19 cellular contexts compared by ENCODE assay signal in genomic region chr13:91776650-91777193, GRCh38.
DNase-seq lines count a peak whose midpoint lies in the region; ATAC-seq, FAIRE-seq and TF ChIP-seq lines count a peak whose summit lies in the region.
"Had no signal": no experiment of that assay in that cellular context is flagged by ENCODE, and none has a peak within 500 bp of the region (broad histone marks: within the 10 kb centered on the region; RNA-seq: fewer than 3 reads in every experiment).

No MANE protein-coding gene starts in this region.

- no peaks in the 10 kb centered on the region for H3K9me3 ChIP-seq in WERI-Rb-1 (ENCODE audit: severe bottlenecking)
- no peaks in the 10 kb centered on the region for H3K9me3 ChIP-seq in vagina
- H3K9me3 ChIP-seq: BE2C had no signal

- ATAC-seq in GM21723 (IDR thresholded peaks at IDR 0.05; ENCODE audit: unreplicated experiment), result no peak

- H3K27ac ChIP-seq in WERI-Rb-1 (peak overlapping the region; percentile 42), vagina (no peak overlapping the region)
- H3K27ac ChIP-seq: C4-2B, HL-60 had no signal

- DNase-seq in D721Med (ENCODE audit: insufficient read length, low spot score) (no peak), HT-29 (ENCODE audit: low spot score) (peak; percentile 33), WERI-Rb-1 (no peak), nephron progenitor cell (no peak), SIG-M5 treated with dmso at 0.1 percent for 504 hours (lab: John Stamatoyannopoulos, UW; ENCODE audit: unreplicated experiment) (no peak), vagina (ENCODE audit: extremely low spot score in 2 of 2) (no peak)
- DNase-seq: BE2C; CD4-positive, alpha-beta memory T cell; DMS153; DND-41; GDM1; GOT3; H9; HFFc6 had no signal

- no peaks in the 10 kb centered on the region for H3K36me3 Mint-ChIP-seq in nephron progenitor cell (ENCODE audit: low read depth)
- H3K36me3 Mint-ChIP-seq: CD4-positive, alpha-beta memory T cell had no signal

- no peaks in the 10 kb centered on the region for H3K27me3 Mint-ChIP-seq in nephron progenitor cell (ENCODE audit: low read depth, poor library complexity)
- H3K27me3 Mint-ChIP-seq: CD4-positive, alpha-beta memory T cell had no signal

- no peaks in the 10 kb centered on the region for H3K4me1 ChIP-seq in vagina

- TF ChIP-seq POLR2A in vagina (IDR thresholded peaks at IDR 0.05), result no peak

- FAIRE-seq in D721Med (lab: Jason Lieb, UNC), result peak; percentile 44
- FAIRE-seq: A204.1, GM12892 had no signal

- no peak overlapping the region for H3K4me3 ChIP-seq in WERI-Rb-1 (ENCODE audit: low read depth, low read length)
- no peak overlapping the region for H3K4me3 ChIP-seq in vagina

- H3K4me1 Mint-ChIP-seq in nephron progenitor cell, result peaks cover 54% of the 10 kb centered on the region
- H3K4me1 Mint-ChIP-seq: CD4-positive, alpha-beta memory T cell had no signal

- no peaks in the 10 kb centered on the region for H3K27me3 ChIP-seq in WERI-Rb-1 (ENCODE audit: insufficient read depth, low read depth, severe bottlenecking)
- H3K27me3 ChIP-seq in vagina, result no peaks in the 10 kb centered on the region
- H3K27me3 ChIP-seq: BE2C had no signal

- intact Hi-C loops in vagina (cut with DNase I), result no loop called here

- H3K9me3 Mint-ChIP-seq in nephron progenitor cell, result no peaks in the 10 kb centered on the region
- H3K9me3 Mint-ChIP-seq: CD4-positive, alpha-beta memory T cell; H9 had no signal

- H3K27ac Mint-ChIP-seq in nephron progenitor cell, result no peak overlapping the region
- H3K27ac Mint-ChIP-seq: CD4-positive, alpha-beta memory T cell; H9; HFFc6 had no signal

- no peak for TF ChIP-seq CTCF in D721Med (IDR thresholded peaks at IDR 0.05; ENCODE audit: insufficient read depth, missing control alignments)
- no peak for TF ChIP-seq CTCF in WERI-Rb-1 (IDR thresholded peaks at IDR 0.05; ENCODE audit: low read depth, low read length)
- no peak for TF ChIP-seq CTCF in nephron progenitor cell (IDR thresholded peaks at IDR 0.05)
- no peak for TF ChIP-seq CTCF in vagina (IDR thresholded peaks at IDR 0.05)

- H3K4me3 Mint-ChIP-seq in nephron progenitor cell, result peak overlapping the region; percentile 6
- H3K4me3 Mint-ChIP-seq: CD4-positive, alpha-beta memory T cell; H9; HFFc6 had no signal

- no peaks in the 10 kb centered on the region for H3K36me3 ChIP-seq in WERI-Rb-1
- no peaks in the 10 kb centered on the region for H3K36me3 ChIP-seq in vagina
- H3K36me3 ChIP-seq: BE2C had no signal
